ENCODE assay signal across 21 cellular contexts in the genomic region with DNA sequence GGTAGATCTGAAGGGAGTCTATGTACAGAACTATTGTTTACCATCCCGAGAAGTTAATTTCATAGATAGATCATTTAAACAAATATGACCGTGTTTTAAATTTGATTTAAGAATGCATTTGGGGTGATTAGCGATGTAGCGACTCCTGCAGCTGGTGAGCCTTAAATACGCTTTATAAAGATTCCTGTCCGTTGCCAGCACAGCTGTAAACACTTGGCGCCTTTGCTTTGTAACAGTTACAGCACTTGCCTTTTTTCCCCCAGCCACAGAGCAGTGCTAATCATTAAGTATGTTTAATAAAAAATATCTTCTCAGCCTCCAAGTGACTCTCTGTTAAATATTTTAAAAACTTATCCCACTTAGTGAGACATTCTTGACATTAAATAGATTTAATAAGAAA.
"Had no signal": no experiment of that assay in that cellular context is flagged by ENCODE, and none has a peak within 500 bp of the region (broad histone marks: within the 10 kb centered on the region; RNA-seq: fewer than 3 reads in every experiment).

No MANE protein-coding gene starts in this region.

- H3K9me3 ChIP-seq: gastroesophageal sphincter, heart left ventricle, right lobe of liver, suprapubic skin, thyroid gland had no signal

- H3K4me1 ChIP-seq: gastroesophageal sphincter, right lobe of liver, suprapubic skin had no signal

- H3K36me3 ChIP-seq: gastroesophageal sphincter, heart left ventricle, neural progenitor cell, right lobe of liver, suprapubic skin, thyroid gland had no signal

- H3K4me3 ChIP-seq: dorsolateral prefrontal cortex, gastroesophageal sphincter, heart left ventricle, hepatocyte, neural progenitor cell, right lobe of liver, suprapubic skin, thyroid gland had no signal

- H3K9ac ChIP-seq: neural progenitor cell had no signal

- H3K79me2 ChIP-seq: hepatocyte had no signal

- H2AFZ ChIP-seq: hepatocyte, neural progenitor cell had no signal

- ATAC-seq: gastroesophageal sphincter; naive thymus-derived CD4-positive, alpha-beta T cell; right lobe of liver; stimulated activated naive CD8-positive, alpha-beta T cell treated with anti-CD3 and anti-CD28 coated beads, Interleukin-15, amount 100 ng/mL, for 72 hours had no signal

- H3K27me3 ChIP-seq: dorsolateral prefrontal cortex, gastroesophageal sphincter, heart left ventricle, hepatocyte, neural progenitor cell, right lobe of liver, suprapubic skin, thyroid gland had no signal

- DNase-seq: central memory CD4-positive, alpha-beta T cell; dorsolateral prefrontal cortex; effector CD4-positive, alpha-beta T cell; kidney; mesenchymal stem cell; naive thymus-derived CD4-positive, alpha-beta T cell; retina; right lobe of liver; small intestine; stimulated activated CD4-positive, alpha-beta T cell treated with anti-CD3 and anti-CD28 coated beads, Interleukin-12 subunit alpha, Interleukin-12 subunit beta, amount 100 ng/mL, for 4 hours; stimulated activated CD4-positive, alpha-beta T cell treated with anti-CD3 and anti-CD28 coated beads, Interleukin-1b, Interleukin-23, amount 100 ng/mL, for 48 hours; stimulated activated CD4-positive, alpha-beta T cell treated with anti-CD3 and anti-CD28 coated beads, Interleukin-4, amount 100 ng/mL, for 1 hour; stimulated activated CD8-positive, alpha-beta memory T cell treated with anti-CD3 and anti-CD28 coated beads, Interleukin-4, amount 100 ng/mL, for 48 hours; stimulated activated naive CD4-positive, alpha-beta T cell; stimulated activated naive CD8-positive, alpha-beta T cell treated with anti-CD3 and anti-CD28 coated beads, Interleukin-15, amount 100 ng/mL, for 72 hours had no signal

- H3K4me2 ChIP-seq: hepatocyte, neural progenitor cell had no signal

- H3K27ac ChIP-seq: dorsolateral prefrontal cortex, gastroesophageal sphincter, hepatocyte, neural progenitor cell, right lobe of liver, suprapubic skin, thyroid gland had no signal
